In genomic region chr7:19117870-19118608, GRCh38 we compare ENCODE assay signal across 9 cellular contexts. TPM values are rescaled to one million over a fixed set of nuclear protein-coding genes. Genes with fewer than 3 reads are reported as not detected.
A peak's percentile ranks its signal among the peaks of the same experiment; 100 is the strongest.
DNase-seq lines count a peak whose midpoint lies in the region; ATAC-seq, FAIRE-seq and TF ChIP-seq lines count a peak whose summit lies in the region.
"Had no signal": no experiment of that assay in that cellular context is flagged by ENCODE, and none has a peak within 500 bp of the region (broad histone marks: within the 10 kb centered on the region; RNA-seq: fewer than 3 reads in every experiment).

No MANE protein-coding gene starts in this region.

- H3K9me3 Mint-ChIP-seq in astrocyte (ENCODE audit: unreplicated experiment) (no peaks in the 10 kb centered on the region), immature natural killer cell (peaks cover 0 to 13% (median 2%) of the 10 kb centered on the region in 6 donors)

- peak overlapping the region; percentile 71 for H2AFZ ChIP-seq in astrocyte (ENCODE audit: low read depth, low read length)

- H3K4me2 ChIP-seq in astrocyte (ENCODE audit: low read length), result peak overlapping the region; percentile 95

- in situ Hi-C loops in GM13976 (cut with MboI; ENCODE audit: low sequenced_read_pairs, unreplicated experiment), result loop anchor here (25.0 kb wide), 2 partner anchors 544 to 1669 kb away; partner anchors contain the start of gene SP8

- H3K4me3 Mint-ChIP-seq in astrocyte (ENCODE audit: unreplicated experiment) (peak overlapping the region; percentile 78), immature natural killer cell (peak overlapping the region in 4 of 5 donors; percentile 35 to 68 (median 49))

- no peaks in the 10 kb centered on the region for H3K36me3 ChIP-seq in astrocyte (ENCODE audit: insufficient read depth, low read length)
- H3K36me3 ChIP-seq in testis (ENCODE audit: low read depth, missing control alignments), result no peaks in the 10 kb centered on the region

- no peak for TF ChIP-seq CTCF in astrocyte (IDR thresholded peaks at IDR 0.05; ENCODE audit: insufficient read depth, low read depth, low read length)
- no peak for TF ChIP-seq CTCF in testis (IDR thresholded peaks at IDR 0.05)
- no peak for TF ChIP-seq CTCF in GM13976 (IDR thresholded peaks at IDR 0.05; ENCODE audit: borderline replicate concordance, control extremely low read depth, extremely low read depth, insufficient read depth, missing control alignments)

- H3K27me3 Mint-ChIP-seq in astrocyte (ENCODE audit: low read depth, unreplicated experiment) (peaks cover 44% of the 10 kb centered on the region), immature natural killer cell (ENCODE audit: low read depth in 3 of 3) (peaks cover 25 to 28% (median 28%) of the 10 kb centered on the region in 3 donors)

- H4K20me1 ChIP-seq in astrocyte (ENCODE audit: insufficient read depth, low read length), result peaks cover 4% of the 10 kb centered on the region

- H3K27me3 ChIP-seq in astrocyte (ENCODE audit: insufficient read depth, low read length) (peaks cover 21% of the 10 kb centered on the region), testis (no peaks in the 10 kb centered on the region)

- H3K36me3 Mint-ChIP-seq in astrocyte (ENCODE audit: low read depth, unreplicated experiment) (no peaks in the 10 kb centered on the region), immature natural killer cell (no peaks in the 10 kb centered on the region)

- H3K4me3 ChIP-seq in astrocyte (ENCODE audit: insufficient read depth, low read depth, low read length) (peak overlapping the region; percentile 94), testis (peak overlapping the region; percentile 60 to 68)

- no peak for FAIRE-seq in astrocyte (lab: Jason Lieb, UNC)

- peaks cover 26% of the 10 kb centered on the region for H3K4me1 ChIP-seq in astrocyte (ENCODE audit: insufficient read depth, low read length)
- peaks cover 9% of the 10 kb centered on the region for H3K4me1 ChIP-seq in testis

- WGBS in testis, 2 donors, result 4 to 5% methylated on average over 4 to 50 of the region's 51 CpGs

- TF ChIP-seq POLR2A in testis (IDR thresholded peaks at IDR 0.05), result no peak

- ATAC-seq in HG03439 (IDR thresholded peaks at IDR 0.05; ENCODE audit: unreplicated experiment), result no peak

- no peak overlapping the region for H3K27ac Mint-ChIP-seq in astrocyte (ENCODE audit: unreplicated experiment)
- H3K27ac Mint-ChIP-seq in immature natural killer cell, result no peak overlapping the region

- H3K9me3 ChIP-seq in astrocyte (ENCODE audit: insufficient read depth, low read depth, low read length) (no peaks in the 10 kb centered on the region), testis (no peaks in the 10 kb centered on the region)

- H3K9ac ChIP-seq in astrocyte (ENCODE audit: low read length), result peak overlapping the region; percentile 93

- H3K27ac ChIP-seq in astrocyte (ENCODE audit: low read depth, low read length) (peak overlapping the region; percentile 61), testis (peak overlapping the region; percentile 54 to 59)

- peaks cover 35% of the 10 kb centered on the region for H3K79me2 ChIP-seq in astrocyte (ENCODE audit: insufficient read depth, low read length)

- intact Hi-C loops in testis (cut with DNase I; ENCODE audit: low total_unique reads) (no loop called here), head of caudate nucleus (cut with DNase I) (loop anchor here (10.0 kb wide), 1 partner anchor 1667 kb away; the partner anchor contains the start of gene SP8)

- peaks cover 11% of the 10 kb centered on the region for H3K4me1 Mint-ChIP-seq in astrocyte (ENCODE audit: low read depth, unreplicated experiment)
- H3K4me1 Mint-ChIP-seq in immature natural killer cell, result peaks cover 6 to 7% of the 10 kb centered on the region in 2 donors

- DNase-seq in NCI-H1417 (lab: John Stamatoyannopoulos, UW), result peak; percentile 10 to 24 (median 11)
- no peak for DNase-seq in NCI-H1417 treated with DMSO at 0.1 percent for 48 hours (lab: John Stamatoyannopoulos, UW)
- DNase-seq in astrocyte (ENCODE audit: low read depth), result no peak
- DNase-seq in immature natural killer cell, result no peak
- DNase-seq in testis, result no peak
- DNase-seq in GM13976 (ENCODE audit: low spot score), result no peak
- no peak for DNase-seq in head of caudate nucleus
- DNase-seq: AML-193 had no signal

RNA-seq across cellular contexts. Expression of gene TWIST1, which starts 0.6 kb away (rescaled TPM):
- total RNA-seq in astrocyte (5.0 and 5.7 TPM in 2 replicates), testis (10 to 100 TPM; 11.7 to 22.5 TPM)
- polyA plus RNA-seq in immature natural killer cell (not detected), testis (ENCODE audit: insufficient read depth, low read depth, low replicate concordance) (5.2 TPM)

RNA-seq across cellular contexts. Expression of gene FERD3L, which starts 27.2 kb away (rescaled TPM):
- total RNA-seq in astrocyte (not detected in 2 replicates), testis (not detected)
- polyA plus RNA-seq in immature natural killer cell (not detected), testis (ENCODE audit: insufficient read depth, low read depth, low replicate concordance) (not detected)

Comparison
In these comparisons a context has a peak if more than half of its experiments do, and no peak if none do; other contexts are left out.
1. DNase-seq: peak in NCI-H1417 (3 of 3); none in NCI-H1417 treated with DMSO at 0.1 percent for 48 hours (single experiment), astrocyte (single experiment), immature natural killer cell (0 of 3), testis (single experiment), GM13976 (single experiment) and head of caudate nucleus (0 of 42).